ENCODE assay signal across 1 cellular context in genomic region chr10:110727785-110728184, GRCh38.
TF ChIP-seq lines count a peak whose summit lies in the region.

No MANE protein-coding gene starts in this region.

TF ChIP-seq in HEK293, 187 proteins besides CTCF, POLR2A, EP300 and RAD21:
- TF ChIP-seq ZNF580 (tag by site-specific recombination; IDR thresholded peaks at IDR 0.05) (peak; percentile 66; the same call in 1 of the 2 replicates), ZNF280D (tag by site-specific recombination; IDR thresholded peaks at IDR 0.05) (0 out of 2 replicates have a peak, but pooled peaks have one; percentile 30), ZNF146 (tag by site-specific recombination; IDR thresholded peaks at IDR 0.05) (peak; percentile 98)
